Comparison of ENCODE assay signal across 15 cellular contexts in the genomic region with DNA sequence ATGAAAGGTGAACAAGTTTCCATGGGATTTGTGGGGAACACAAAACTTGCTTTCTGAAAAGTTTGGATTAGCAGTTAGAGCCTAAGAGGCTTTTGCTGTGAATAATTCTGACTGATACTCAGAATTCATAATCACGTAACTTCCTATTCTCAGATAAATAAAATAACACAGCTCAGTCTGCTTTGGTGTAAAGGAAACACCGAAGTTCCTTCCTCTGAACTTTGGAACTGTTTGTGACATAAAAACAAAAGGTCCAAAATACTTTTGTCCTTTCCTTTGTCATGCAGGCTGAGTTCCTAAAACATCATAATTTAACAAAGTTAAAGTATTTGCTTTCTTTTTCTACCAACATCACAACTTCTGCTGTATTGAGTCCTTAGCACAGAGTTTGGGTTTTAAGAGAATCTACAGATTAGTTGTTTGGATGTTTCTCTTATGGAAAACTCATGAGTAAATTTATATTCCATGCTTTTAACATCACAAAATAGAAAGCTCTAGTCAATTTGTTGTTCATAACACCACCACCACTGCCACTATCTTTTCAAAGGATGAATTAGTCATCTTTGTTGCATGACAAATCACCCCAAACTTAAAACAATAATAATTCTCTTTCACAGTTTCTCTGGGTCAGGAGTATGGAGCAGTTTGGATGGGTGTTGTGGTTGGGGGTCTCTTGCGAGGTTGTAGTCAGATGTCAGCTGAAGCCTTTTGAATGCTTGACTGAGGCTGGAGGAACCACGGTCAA.
DNase-seq lines count a peak whose midpoint lies in the region; ATAC-seq, FAIRE-seq and TF ChIP-seq lines count a peak whose summit lies in the region.
"Had no signal": no experiment of that assay in that cellular context is flagged by ENCODE, and none has a peak within 500 bp of the region (broad histone marks: within the 10 kb centered on the region; RNA-seq: fewer than 3 reads in every experiment).

No MANE protein-coding gene starts in this region.

- intact Hi-C loops in spleen (cut with DNase I; ENCODE audit: low total_unique reads) = no loop called here

- FAIRE-seq in GM19239 (lab: Jason Lieb, UNC) = no peak

- no peak for ATAC-seq in GM23338
- no peak for ATAC-seq in HG02571 (IDR thresholded peaks at IDR 0.05; ENCODE audit: unreplicated experiment)

- no peak overlapping the region; the same call in 1 of the 2 replicates for H3K27ac Mint-ChIP-seq in GM23338
- H3K27ac Mint-ChIP-seq in osteocyte (ENCODE audit: unreplicated experiment) = no peak overlapping the region
- H3K27ac Mint-ChIP-seq: CD8-positive, alpha-beta memory T cell; stimulated activated memory B cell treated with anti-CD40 and anti-IgM and Interleukin-4, amounts not matched to agents 10 μg/mL and 1 μg/mL and 100 μg/mL, for 72 hours had no signal

- no peaks in the 10 kb centered on the region for H3F3A ChIP-seq in GM23338 (replicated peaks; ENCODE audit: low read depth)

- H3K36me3 ChIP-seq in GM23338 (ENCODE audit: insufficient read depth) (no peaks in the 10 kb centered on the region), brain microvascular endothelial cell (replicated peaks) (no peaks in the 10 kb centered on the region), right atrium auricular region (no peaks in the 10 kb centered on the region), spleen (no peaks in the 10 kb centered on the region)

- H3K79me2 ChIP-seq in GM23338 (replicated peaks; ENCODE audit: insufficient read depth) = no peaks in the 10 kb centered on the region

- TF ChIP-seq CTCF in GM23338 (conservative IDR thresholded peaks at IDR 0.05; ENCODE audit: low read depth in 2 of 2) = no peak
- no peak for TF ChIP-seq CTCF in brain microvascular endothelial cell (IDR thresholded peaks at IDR 0.05; ENCODE audit: low read depth, low read length, missing control alignments)
- no peak for TF ChIP-seq CTCF in right atrium auricular region (IDR thresholded peaks at IDR 0.05)
- no peak for TF ChIP-seq CTCF in spleen (IDR thresholded peaks at IDR 0.05 in 8 of 11, conservative IDR thresholded peaks at IDR 0.05 in 3 of 11)
- no peak for TF ChIP-seq CTCF in osteocyte (IDR thresholded peaks at IDR 0.05)

- TF ChIP-seq POLR2A in spleen (IDR thresholded peaks at IDR 0.05) = no peak

- H3K9me2 ChIP-seq in GM23338 (ENCODE audit: insufficient read depth) = peaks cover 5% of the 10 kb centered on the region

- no peak overlapping the region for H3K27ac ChIP-seq in GM23338 (ENCODE audit: low read depth)
- peak overlapping the region; percentile 72 for H3K27ac ChIP-seq in brain microvascular endothelial cell
- peak overlapping the region; percentile 69 to 79 for H3K27ac ChIP-seq in right atrium auricular region
- peak overlapping the region in 7 of 8 donors; percentile 9 to 80 (median 74) for H3K27ac ChIP-seq in spleen

- H3K4me3 ChIP-seq in GM23338 (no peak overlapping the region), brain microvascular endothelial cell (ENCODE audit: low read depth, low read length) (no peak overlapping the region), right atrium auricular region (no peak overlapping the region), spleen (no peak overlapping the region)

- DNase-seq in GM23338 (ENCODE audit: low spot score) = no peak
- peak; percentile 13 for DNase-seq in brain microvascular endothelial cell
- DNase-seq in right atrium auricular region (ENCODE audit: low spot score) = no peak
- no peak for DNase-seq in spleen
- DNase-seq in GM19239 (ENCODE audit: insufficient read length, low spot score) = no peak
- DNase-seq in osteocyte (ENCODE audit: extremely low spot score, unreplicated experiment) = no peak
- DNase-seq in NOMO-1 treated with dmso at 0.1 percent for 144 hours (lab: John Stamatoyannopoulos, UW; ENCODE audit: unreplicated experiment) = no peak
- DNase-seq: activated CD8-positive, alpha-beta memory T cell treated with anti-CD3 and anti-CD28 coated beads, Interleukin-2, amount 50 U/mL, for 48 hours; CD8-positive, alpha-beta memory T cell; islet precursor cell; NCI-H1694 treated with DMSO at 0.1 percent for 48 hours; NCI-H524 treated with DMSO at 0.1 percent for 48 hours; stimulated activated CD4-positive, alpha-beta T cell treated with anti-CD3 and anti-CD28 coated beads, Interleukin-4, amount 100 ng/mL, for 4 hours had no signal

- H3K27me3 Mint-ChIP-seq in GM23338 (ENCODE audit: insufficient read depth, low read depth, poor library complexity) = no peaks in the 10 kb centered on the region
- H3K27me3 Mint-ChIP-seq in osteocyte (ENCODE audit: unreplicated experiment) = no peaks in the 10 kb centered on the region

- H3K9me3 ChIP-seq in right atrium auricular region = no peaks in the 10 kb centered on the region
- no peaks in the 10 kb centered on the region for H3K9me3 ChIP-seq in spleen

- H2AFZ ChIP-seq in GM23338 = peak overlapping the region; percentile 3; the same call in 1 of the 2 replicates

- H3K9me3 Mint-ChIP-seq in GM23338 (no peaks in the 10 kb centered on the region), osteocyte (ENCODE audit: unreplicated experiment) (peaks cover 4% of the 10 kb centered on the region)
- H3K9me3 Mint-ChIP-seq: CD8-positive, alpha-beta memory T cell had no signal

- H3K4me1 ChIP-seq in GM23338 (ENCODE audit: insufficient read depth) (peaks cover 6% of the 10 kb centered on the region; the same call in 1 of the 2 replicates), right atrium auricular region (peaks cover 0 to 7% of the 10 kb centered on the region in 2 donors), spleen (peaks cover 0 to 4% (median 0%) of the 10 kb centered on the region in 6 donors)

- H4K20me1 ChIP-seq in GM23338 (replicated peaks; ENCODE audit: insufficient read depth) = no peaks in the 10 kb centered on the region

- H3K27me3 ChIP-seq in GM23338 (ENCODE audit: insufficient read depth) (no peaks in the 10 kb centered on the region), brain microvascular endothelial cell (replicated peaks) (no peaks in the 10 kb centered on the region), right atrium auricular region (no peaks in the 10 kb centered on the region), spleen (replicated peaks in 1 of 7) (no peaks in the 10 kb centered on the region)

- 44 to 62% (median 53%) methylated on average over 4 of the region's 4 CpGs for WGBS in spleen, 5 donors

- H3K4me3 Mint-ChIP-seq in GM23338 (no peak overlapping the region), osteocyte (ENCODE audit: unreplicated experiment) (no peak overlapping the region)
- H3K4me3 Mint-ChIP-seq: CD8-positive, alpha-beta memory T cell; stimulated activated memory B cell treated with anti-CD40 and anti-IgM and Interleukin-4, amounts not matched to agents 10 μg/mL and 1 μg/mL and 100 μg/mL, for 72 hours had no signal

- in situ Hi-C loops in brain microvascular endothelial cell (cut with HindIII; ENCODE audit: low pct_ligation_motif_present, low sequenced_read_pairs) = no loop called here

- H3K4me1 Mint-ChIP-seq in GM23338 (peaks cover 11% of the 10 kb centered on the region; the same call in 2 of the 3 replicates), osteocyte (ENCODE audit: unreplicated experiment) (peaks cover 7% of the 10 kb centered on the region)
- H3K4me1 Mint-ChIP-seq: CD8-positive, alpha-beta memory T cell; stimulated activated memory B cell treated with anti-CD40 and anti-IgM and Interleukin-4, amounts not matched to agents 10 μg/mL and 1 μg/mL and 100 μg/mL, for 72 hours had no signal

- peak overlapping the region; percentile 9; the same call in 1 of the 2 replicates for H3K4me2 ChIP-seq in GM23338

- H3K36me3 Mint-ChIP-seq in GM23338 (ENCODE audit: low read depth) = no peaks in the 10 kb centered on the region
- H3K36me3 Mint-ChIP-seq in osteocyte (ENCODE audit: unreplicated experiment) = no peaks in the 10 kb centered on the region
- H3K36me3 Mint-ChIP-seq: CD8-positive, alpha-beta memory T cell; stimulated activated memory B cell treated with anti-CD40 and anti-IgM and Interleukin-4, amounts not matched to agents 10 μg/mL and 1 μg/mL and 100 μg/mL, for 72 hours had no signal

TF ChIP-seq in GM23338, 12 proteins besides CTCF, POLR2A, EP300 and RAD21 (continues in another document):
- TF ChIP-seq NANOG (IDR thresholded peaks at IDR 0.05; ENCODE audit: borderline replicate concordance) = no peak
- TF ChIP-seq EZH2 (IDR thresholded peaks at IDR 0.05; ENCODE audit: low read depth, unreplicated experiment) = no peak
- TF ChIP-seq CREB1 (CRISPR knock-in tag; IDR thresholded peaks at IDR 0.05; ENCODE audit: low read depth) = no peak
